In the genomic region with DNA sequence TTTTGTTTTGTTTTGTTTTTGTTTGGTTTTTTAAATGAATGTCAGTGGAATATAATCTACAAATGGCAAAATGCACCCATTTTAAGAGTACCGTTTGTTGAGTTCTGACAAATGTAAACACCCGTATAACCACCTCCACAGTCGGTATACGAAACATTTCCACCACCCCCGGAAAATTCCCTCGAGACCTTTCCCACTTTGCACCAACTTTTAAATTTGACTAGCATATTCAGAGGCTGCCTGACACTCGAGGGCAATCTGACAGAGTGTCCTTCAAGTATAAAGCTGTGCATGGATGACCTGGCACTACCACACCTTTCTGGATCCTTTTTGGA, we compare ENCODE assay signal across 8 cellular contexts. TPM values are rescaled to one million over a fixed set of nuclear protein-coding genes. Genes with fewer than 3 reads are reported as not detected.
DNase-seq lines count a peak whose midpoint lies in the region; ATAC-seq, FAIRE-seq and TF ChIP-seq lines count a peak whose summit lies in the region.

No MANE protein-coding gene starts in this region.

- 32% methylated on average over 7 of the region's 7 CpGs for WGBS in testis, 2 donors

- peak overlapping the region; percentile 96 for H3K4me3 Mint-ChIP-seq in activated CD8-positive, alpha-beta memory T cell treated with anti-CD3 and anti-CD28 coated beads, Interleukin-2, amount 10 ng/mL, durations not matched to agents 7 days and 5 days
- H3K4me3 Mint-ChIP-seq in activated T-helper 17 cell treated with anti-CD3 and anti-CD28 coated beads, Interleukin-2, amount 50 U/mL, for 72 hours: peak overlapping the region; percentile 88

- no peak for TF ChIP-seq POLR2A in testis (IDR thresholded peaks at IDR 0.05)

- H3K36me3 Mint-ChIP-seq in activated CD8-positive, alpha-beta memory T cell treated with anti-CD3 and anti-CD28 coated beads, Interleukin-2, amount 10 ng/mL, durations not matched to agents 7 days and 5 days: peaks cover 26% of the 10 kb centered on the region
- H3K36me3 Mint-ChIP-seq in activated T-helper 17 cell treated with anti-CD3 and anti-CD28 coated beads, Interleukin-2, amount 50 U/mL, for 72 hours (ENCODE audit: low read depth): peaks cover 8% of the 10 kb centered on the region

- peak overlapping the region; percentile 8 to 53 for H3K9ac ChIP-seq in kidney (ENCODE audit: low read length in 2 of 2)

- intact Hi-C loops in kidney (cut with DNase I) (no loop called here), testis (cut with DNase I; ENCODE audit: low total_unique reads) (no loop called here)

- H3K4me1 ChIP-seq in kidney (ENCODE audit: control insufficient read depth in 1 of 2, insufficient read depth in 1 of 2, low read depth in 1 of 2, low read length in 2 of 2): peaks cover 8 to 10% of the 10 kb centered on the region in 2 donors
- H3K4me1 ChIP-seq in testis: peaks cover 5% of the 10 kb centered on the region

- H3K27ac ChIP-seq in kidney (ENCODE audit: low read depth in 2 of 2, low read length in 2 of 2) (no peak overlapping the region), testis (peak overlapping the region in 1 of 2 donors; percentile 68)

- no peaks in the 10 kb centered on the region for H3K36me3 ChIP-seq in kidney (ENCODE audit: control insufficient read depth in 1 of 2, insufficient read depth in 2 of 2, low read length in 2 of 2)
- H3K36me3 ChIP-seq in testis (ENCODE audit: low read depth, missing control alignments): no peaks in the 10 kb centered on the region

- TF ChIP-seq CTCF in kidney (IDR thresholded peaks at IDR 0.05; ENCODE audit: borderline replicate concordance, extremely low read depth, insufficient read depth) (no peak), testis (IDR thresholded peaks at IDR 0.05) (no peak)

- no peaks in the 10 kb centered on the region for H3K27me3 ChIP-seq in testis

- CTCF ChIA-PET in activated CD8-positive, alpha-beta memory T cell treated with anti-CD3 and anti-CD28 coated beads, Interleukin-2, amount 10 ng/mL, durations not matched to agents 7 days and 5 days (lab: Charles Lee): interaction anchor here (0.7 to 10.3 kb wide), 12 partner anchors 10 to 186 kb away, joined by 3 to 203 read pairs (median 36); no protein-coding TSS in a partner anchor

- H3K9me3 ChIP-seq in kidney (ENCODE audit: control insufficient read depth in 1 of 2, low read length in 2 of 2) (no peaks in the 10 kb centered on the region), testis (no peaks in the 10 kb centered on the region)

- no peak overlapping the region for H3K27ac Mint-ChIP-seq in activated CD8-positive, alpha-beta memory T cell treated with anti-CD3 and anti-CD28 coated beads, Interleukin-2, amount 10 ng/mL, durations not matched to agents 7 days and 5 days
- H3K27ac Mint-ChIP-seq in activated T-helper 17 cell treated with anti-CD3 and anti-CD28 coated beads, Interleukin-2, amount 50 U/mL, for 72 hours: no peak overlapping the region

- no peak for FAIRE-seq in kidney (lab: Jason Lieb, UNC)

- peaks cover 29% of the 10 kb centered on the region for H3K4me1 Mint-ChIP-seq in activated CD8-positive, alpha-beta memory T cell treated with anti-CD3 and anti-CD28 coated beads, Interleukin-2, amount 10 ng/mL, durations not matched to agents 7 days and 5 days
- peaks cover 22% of the 10 kb centered on the region for H3K4me1 Mint-ChIP-seq in activated T-helper 17 cell treated with anti-CD3 and anti-CD28 coated beads, Interleukin-2, amount 50 U/mL, for 72 hours

- no peaks in the 10 kb centered on the region for H3K9me3 Mint-ChIP-seq in activated CD8-positive, alpha-beta memory T cell treated with anti-CD3 and anti-CD28 coated beads, Interleukin-2, amount 10 ng/mL, durations not matched to agents 7 days and 5 days (ENCODE audit: low read depth)
- no peaks in the 10 kb centered on the region for H3K9me3 Mint-ChIP-seq in activated T-helper 17 cell treated with anti-CD3 and anti-CD28 coated beads, Interleukin-2, amount 50 U/mL, for 72 hours

- no peak for ATAC-seq in activated CD8-positive, alpha-beta memory T cell treated with anti-CD3 and anti-CD28 coated beads, Interleukin-2, amount 10 ng/mL, durations not matched to agents 7 days and 5 days
- ATAC-seq in activated T-helper 17 cell treated with anti-CD3 and anti-CD28 coated beads, Interleukin-2, amount 50 U/mL, for 72 hours (replicated peaks): no peak
- ATAC-seq in HG03280 (IDR thresholded peaks at IDR 0.05; ENCODE audit: unreplicated experiment) (no peak), HG03159 (IDR thresholded peaks at IDR 0.05; ENCODE audit: unreplicated experiment) (no peak)

- no peaks in the 10 kb centered on the region for H3K27me3 Mint-ChIP-seq in activated CD8-positive, alpha-beta memory T cell treated with anti-CD3 and anti-CD28 coated beads, Interleukin-2, amount 10 ng/mL, durations not matched to agents 7 days and 5 days
- no peaks in the 10 kb centered on the region for H3K27me3 Mint-ChIP-seq in activated T-helper 17 cell treated with anti-CD3 and anti-CD28 coated beads, Interleukin-2, amount 50 U/mL, for 72 hours

- no peak for DNase-seq in activated CD8-positive, alpha-beta memory T cell treated with anti-CD3 and anti-CD28 coated beads, Interleukin-2, amount 10 ng/mL, durations not matched to agents 7 days and 5 days
- DNase-seq in activated CD8-positive, alpha-beta memory T cell treated with anti-CD3 and anti-CD28 coated beads, Interleukin-2, amount 50 U/mL, for 4 hours: no peak
- no peak for DNase-seq in kidney
- DNase-seq in testis: no peak
- no peak for DNase-seq in NCI-H1930 (lab: John Stamatoyannopoulos, UW)

- peak overlapping the region; percentile 44 to 96 for H3K4me3 ChIP-seq in kidney (ENCODE audit: low read length in 2 of 2)
- peak overlapping the region; percentile 55 to 74 for H3K4me3 ChIP-seq in testis

RNA-seq across cellular contexts. Expression of gene ARHGEF3, which starts 0.6 kb away (rescaled TPM):
- total RNA-seq in activated CD8-positive, alpha-beta memory T cell treated with anti-CD3 and anti-CD28 coated beads, Interleukin-2, amount 10 ng/mL, durations not matched to agents 7 days and 5 days: 10 to 100 TPM; 94.0 to 96.4 TPM
- 10 to 100 TPM; 12.3 to 17.0 TPM for total RNA-seq in activated T-helper 17 cell treated with anti-CD3 and anti-CD28 coated beads, Interleukin-2, amount 50 U/mL, for 72 hours
- 56.3 TPM for total RNA-seq in kidney
- 25.8 TPM for polyA plus RNA-seq in kidney (ENCODE audit: insufficient read depth, low read depth, low replicate concordance)
- 10 to 100 TPM; 55.1 to 72.2 TPM for total RNA-seq in testis
- 43.1 TPM for polyA plus RNA-seq in testis (ENCODE audit: insufficient read depth, low read depth, low replicate concordance)
